1 cellular context compared by ENCODE assay signal in genomic region chr19:36073121-36073876, GRCh38.
TF ChIP-seq lines count a peak whose summit lies in the region.

No MANE protein-coding gene starts in this region.

TF ChIP-seq in GM12878, 131 proteins besides CTCF, POLR2A, EP300 and RAD21:
- TF ChIP-seq SUPT20H (IDR thresholded peaks at IDR 0.05; ENCODE audit: borderline replicate concordance, control insufficient read depth, low read depth, low read length) (no peak), RB1 (IDR thresholded peaks at IDR 0.05; ENCODE audit: borderline replicate concordance) (no peak), PBX3 (IDR thresholded peaks at IDR 0.05; ENCODE audit: insufficient replicate concordance, low read depth, low read length) (peak; percentile 44), PKNOX1 (IDR thresholded peaks at IDR 0.05) (peak; percentile 21; the same call in 1 of the 2 replicates), ZNF622 (IDR thresholded peaks at IDR 0.05) (no peak), EGR1 (IDR thresholded peaks at IDR 0.05; ENCODE audit: borderline replicate concordance in 1 of 2, low read depth in 2 of 2, low read length in 2 of 2) (no peak)
